1 cellular context compared by ENCODE assay signal in genomic region chr12:120978296-120979219, GRCh38.
TF ChIP-seq lines count a peak whose summit lies in the region.

HNF1A (plus strand) TSS chr12:120978543; CDS start chr12:120978769, 226 bp downstream.

TF ChIP-seq in HepG2, 621 proteins besides CTCF, POLR2A, EP300 and RAD21 (continued from another document and continues in another):
- TF ChIP-seq ZNF501 (CRISPR knock-in tag; IDR thresholded peaks at IDR 0.05), result peak; percentile 41; the same call in 1 of the 2 replicates
- TF ChIP-seq ZFX (CRISPR knock-in tag; IDR thresholded peaks at IDR 0.05; ENCODE audit: low read depth), result peak; percentile 98
- peak; percentile 51; the same call in 1 of the 2 replicates for TF ChIP-seq SP4 (CRISPR knock-in tag; IDR thresholded peaks at IDR 0.05)
- peak; percentile 62; the same call in 1 of the 2 replicates for TF ChIP-seq ZNF878 (CRISPR knock-in tag; IDR thresholded peaks at IDR 0.05)
- peak; percentile 59 for TF ChIP-seq ZHX2 (IDR thresholded peaks at IDR 0.05; ENCODE audit: low read depth)
- no peak for TF ChIP-seq ZHX2 (CRISPR knock-in tag; IDR thresholded peaks at IDR 0.05; ENCODE audit: borderline replicate concordance)
- 0 out of 2 replicates have a peak, but pooled peaks have one; percentile 34 for TF ChIP-seq ZNF557 (CRISPR knock-in tag; IDR thresholded peaks at IDR 0.05)
- no peak for TF ChIP-seq CSRNP2 (CRISPR knock-in tag; conservative IDR thresholded peaks at IDR 0.05; ENCODE audit: low read depth)
- peak; percentile 92 for TF ChIP-seq PATZ1 (CRISPR knock-in tag; IDR thresholded peaks at IDR 0.05)
- no peak for TF ChIP-seq NFKB2 (CRISPR knock-in tag; IDR thresholded peaks at IDR 0.05; ENCODE audit: borderline replicate concordance)
- 0 out of 2 replicates have a peak, but pooled peaks have one; percentile 61 for TF ChIP-seq ZNF75D (CRISPR knock-in tag; IDR thresholded peaks at IDR 0.05; ENCODE audit: borderline replicate concordance)
- peak; percentile 31; the same call in 1 of the 2 replicates for TF ChIP-seq NR0B2 (CRISPR knock-in tag; IDR thresholded peaks at IDR 0.05)
- peak; percentile 96 for TF ChIP-seq PHF21A (CRISPR knock-in tag; IDR thresholded peaks at IDR 0.05)
- peak; percentile 61; the same call in 1 of the 2 replicates for TF ChIP-seq SOX13 (IDR thresholded peaks at IDR 0.05)
- TF ChIP-seq SOX13 (CRISPR knock-in tag; conservative IDR thresholded peaks at IDR 0.05 in 1 of 2, IDR thresholded peaks at IDR 0.05 in 1 of 2), result peak in 1 of 2 experiments; percentile 70; a peak in 2 of 4 replicates
- peak; percentile 60; the same call in 1 of the 2 replicates for TF ChIP-seq HNRNPL (IDR thresholded peaks at IDR 0.05; ENCODE audit: low read depth, low read length)
- peak; percentile 53; the same call in 1 of the 2 replicates for TF ChIP-seq ZBTB3 (CRISPR knock-in tag; IDR thresholded peaks at IDR 0.05; ENCODE audit: borderline replicate concordance, low read depth)
- TF ChIP-seq TARDBP (CRISPR knock-in tag; IDR thresholded peaks at IDR 0.05), result peak; percentile 95
- 0 out of 2 replicates have a peak, but pooled peaks have one; percentile 34 for TF ChIP-seq ZNF768 (CRISPR knock-in tag; IDR thresholded peaks at IDR 0.05)
- peak; percentile 54; the same call in 1 of the 2 replicates for TF ChIP-seq ZNF20 (CRISPR knock-in tag; IDR thresholded peaks at IDR 0.05)
- TF ChIP-seq TMF1 (CRISPR knock-in tag; IDR thresholded peaks at IDR 0.05; ENCODE audit: low read depth), result no peak
- TF ChIP-seq ZBTB7A (CRISPR knock-in tag; IDR thresholded peaks at IDR 0.05), result peak; percentile 85
- TF ChIP-seq ATF2 (CRISPR knock-in tag; IDR thresholded peaks at IDR 0.05), result peak; percentile 49; the same call in 1 of the 2 replicates
- peak; percentile 96 for TF ChIP-seq MAX (IDR thresholded peaks at IDR 0.05)
- TF ChIP-seq ZNF777 (CRISPR knock-in tag; IDR thresholded peaks at IDR 0.05), result no peak
- peak; percentile 40; the same call in 1 of the 2 replicates for TF ChIP-seq ZMYM4 (CRISPR knock-in tag; IDR thresholded peaks at IDR 0.05)
- no peak for TF ChIP-seq ZNF737 (CRISPR knock-in tag; IDR thresholded peaks at IDR 0.05; ENCODE audit: borderline replicate concordance)
- TF ChIP-seq PTBP1 (IDR thresholded peaks at IDR 0.05; ENCODE audit: low read depth, low read length, poor library complexity, severe bottlenecking), result peak; percentile 41
- TF ChIP-seq HMG20A (CRISPR knock-in tag; IDR thresholded peaks at IDR 0.05; ENCODE audit: borderline replicate concordance), result peak; percentile 81
- TF ChIP-seq ZNF672 (CRISPR knock-in tag; IDR thresholded peaks at IDR 0.05), result no peak
- TF ChIP-seq PHF8 (CRISPR knock-in tag; IDR thresholded peaks at IDR 0.05), result peak; percentile 56; the same call in 1 of the 2 replicates
- TF ChIP-seq ATF5 (CRISPR knock-in tag; IDR thresholded peaks at IDR 0.05; ENCODE audit: low read depth), result no peak
- peak; percentile 72; the same call in 1 of the 2 replicates for TF ChIP-seq ZNF784 (CRISPR knock-in tag; IDR thresholded peaks at IDR 0.05; ENCODE audit: borderline replicate concordance)
- TF ChIP-seq ATRX (CRISPR knock-in tag; IDR thresholded peaks at IDR 0.05; ENCODE audit: borderline replicate concordance), result no peak
- peak; percentile 4; the same call in 1 of the 2 replicates for TF ChIP-seq SMC3 (IDR thresholded peaks at IDR 0.05; ENCODE audit: low read length)
- no peak for TF ChIP-seq NONO (IDR thresholded peaks at IDR 0.05)
- peak; percentile 89; the same call in 1 of the 2 replicates for TF ChIP-seq NONO (CRISPR knock-in tag; conservative IDR thresholded peaks at IDR 0.05)
- TF ChIP-seq ARID4A (CRISPR knock-in tag; IDR thresholded peaks at IDR 0.05; ENCODE audit: borderline replicate concordance), result peak; percentile 78
- peak; percentile 99 for TF ChIP-seq ZBTB10 (CRISPR knock-in tag; IDR thresholded peaks at IDR 0.05; ENCODE audit: borderline replicate concordance)
